Comparison of ENCODE assay signal across 1 cellular context in the genomic region with DNA sequence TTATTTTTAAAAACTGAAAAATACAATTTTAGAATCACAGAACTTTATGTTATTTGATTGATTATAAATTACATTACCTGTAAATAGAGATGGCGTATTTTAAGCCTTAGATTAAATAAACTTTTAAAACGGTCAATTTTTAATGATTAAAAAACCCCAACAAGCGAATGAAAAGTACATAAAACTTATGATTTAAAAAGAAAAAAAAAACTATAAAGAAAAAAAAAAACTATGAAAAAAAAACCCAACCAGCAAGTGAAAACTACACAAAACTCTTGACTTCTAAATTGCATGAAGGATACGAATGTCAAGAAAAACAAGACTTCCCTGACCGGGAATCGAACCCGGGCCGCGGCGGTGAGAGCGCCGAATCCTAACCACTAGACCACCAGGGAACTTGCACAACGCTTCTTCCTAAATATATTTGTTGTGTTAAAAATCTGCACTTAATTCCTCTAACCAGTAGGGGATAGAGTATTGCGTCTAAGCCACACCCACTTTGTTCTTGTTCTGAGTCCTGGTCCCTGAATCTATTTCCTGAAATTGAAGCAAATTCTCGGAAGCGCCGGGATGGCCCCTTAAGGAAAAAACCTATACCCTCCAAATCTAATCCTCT.
TF ChIP-seq lines count a peak whose summit lies in the region.

No MANE protein-coding gene starts in this region.

TF ChIP-seq in SK-N-SH, 30 proteins besides CTCF, POLR2A, EP300 and RAD21 (continued from another document):
- TF ChIP-seq, protein P1, sequence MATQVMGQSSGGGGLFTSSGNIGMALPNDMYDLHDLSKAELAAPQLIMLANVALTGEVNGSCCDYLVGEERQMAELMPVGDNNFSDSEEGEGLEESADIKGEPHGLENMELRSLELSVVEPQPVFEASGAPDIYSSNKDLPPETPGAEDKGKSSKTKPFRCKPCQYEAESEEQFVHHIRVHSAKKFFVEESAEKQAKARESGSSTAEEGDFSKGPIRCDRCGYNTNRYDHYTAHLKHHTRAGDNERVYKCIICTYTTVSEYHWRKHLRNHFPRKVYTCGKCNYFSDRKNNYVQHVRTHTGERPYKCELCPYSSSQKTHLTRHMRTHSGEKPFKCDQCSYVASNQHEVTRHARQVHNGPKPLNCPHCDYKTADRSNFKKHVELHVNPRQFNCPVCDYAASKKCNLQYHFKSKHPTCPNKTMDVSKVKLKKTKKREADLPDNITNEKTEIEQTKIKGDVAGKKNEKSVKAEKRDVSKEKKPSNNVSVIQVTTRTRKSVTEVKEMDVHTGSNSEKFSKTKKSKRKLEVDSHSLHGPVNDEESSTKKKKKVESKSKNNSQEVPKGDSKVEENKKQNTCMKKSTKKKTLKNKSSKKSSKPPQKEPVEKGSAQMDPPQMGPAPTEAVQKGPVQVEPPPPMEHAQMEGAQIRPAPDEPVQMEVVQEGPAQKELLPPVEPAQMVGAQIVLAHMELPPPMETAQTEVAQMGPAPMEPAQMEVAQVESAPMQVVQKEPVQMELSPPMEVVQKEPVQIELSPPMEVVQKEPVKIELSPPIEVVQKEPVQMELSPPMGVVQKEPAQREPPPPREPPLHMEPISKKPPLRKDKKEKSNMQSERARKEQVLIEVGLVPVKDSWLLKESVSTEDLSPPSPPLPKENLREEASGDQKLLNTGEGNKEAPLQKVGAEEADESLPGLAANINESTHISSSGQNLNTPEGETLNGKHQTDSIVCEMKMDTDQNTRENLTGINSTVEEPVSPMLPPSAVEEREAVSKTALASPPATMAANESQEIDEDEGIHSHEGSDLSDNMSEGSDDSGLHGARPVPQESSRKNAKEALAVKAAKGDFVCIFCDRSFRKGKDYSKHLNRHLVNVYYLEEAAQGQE (IDR thresholded peaks at IDR 0.05; ENCODE audit: low read depth, low read length), result 0 out of 2 replicates have a peak, but pooled peaks have one; percentile 45
TF ChIP-seq in SK-N-SH: peak in this region for 7.
